Comparison of ENCODE assay signal across 21 cellular contexts in genomic region chr21:46191686-46192575, GRCh38. TPM values are rescaled to one million over a fixed set of nuclear protein-coding genes. Genes with fewer than 3 reads are reported as not detected.
DNase-seq lines count a peak whose midpoint lies in the region; ATAC-seq, FAIRE-seq and TF ChIP-seq lines count a peak whose summit lies in the region.
"Had no signal": no experiment of that assay in that cellular context is flagged by ENCODE, and none has a peak within 500 bp of the region (broad histone marks: within the 10 kb centered on the region; RNA-seq: fewer than 3 reads in every experiment).

No MANE protein-coding gene starts in this region.

- no peak overlapping the region for H3K4me3 Mint-ChIP-seq in activated naive CD8-positive, alpha-beta T cell treated with anti-CD3 and anti-CD28 coated beads, Interleukin-2, amount 50 U/mL, for 24 hours
- H3K4me3 Mint-ChIP-seq: B cell; dendritic cell treated with granulocyte-macrophage colony-stimulating factor and Interleukin-4, amounts not matched to agents 40 ng/mL and 50 ng/mL, for 4 days; naive thymus-derived CD4-positive, alpha-beta T cell had no signal

- 0 out of 2 replicates have a peak overlapping the region, but pooled peaks have one; percentile 8 for H3K4me2 ChIP-seq in SK-N-SH
- no peak overlapping the region for H3K4me2 ChIP-seq in K562 (ENCODE audit: insufficient read depth, low read length)
- H3K4me2 ChIP-seq in mesenchymal stem cell (ENCODE audit: low read length, poor library complexity, severe bottlenecking), result no peak overlapping the region
- H3K4me2 ChIP-seq: smooth muscle cell had no signal

- H3K27me3 Mint-ChIP-seq in activated naive CD8-positive, alpha-beta T cell treated with anti-CD3 and anti-CD28 coated beads, Interleukin-2, amount 50 U/mL, for 24 hours, result no peaks in the 10 kb centered on the region
- H3K27me3 Mint-ChIP-seq: B cell; dendritic cell treated with granulocyte-macrophage colony-stimulating factor and Interleukin-4, amounts not matched to agents 40 ng/mL and 50 ng/mL, for 4 days; naive thymus-derived CD4-positive, alpha-beta T cell had no signal

- no peak overlapping the region for H2BK5ac ChIP-seq in mesenchymal stem cell (ENCODE audit: low read depth, low read length, poor library complexity, severe bottlenecking)

- H3K79me2 ChIP-seq in SK-N-SH (ENCODE audit: insufficient read depth) (no peaks in the 10 kb centered on the region), K562 (ENCODE audit: control insufficient read depth, insufficient read depth, low read length) (no peaks in the 10 kb centered on the region)

- POLR2A ChIA-PET in SK-N-SH (lab: Yijun Ruan, JAX) (no interaction called here), K562 (lab: Yijun Ruan, JAX) (interaction anchor here (0.5 to 0.7 kb wide), 2 partner anchors 24 to 61 kb away, joined by 3 read pairs; no protein-coding TSS in a partner anchor)

- DNase-seq in SK-N-SH (no peak), K562 (ENCODE audit: extremely low read depth in 1 of 4, low spot score in 3 of 4) (no peak), mesenchymal stem cell (no peak), substantia nigra (lab: John Stamatoyannopoulos, UW) (no peak), NCI-H446 (lab: John Stamatoyannopoulos, UW) (no peak)
- DNase-seq in activated naive CD8-positive, alpha-beta T cell treated with anti-CD3 and anti-CD28 coated beads, Interleukin-2, amount 50 U/mL, for 24 hours, result no peak
- DNase-seq: mesendoderm; naive thymus-derived CD4-positive, alpha-beta T cell; NCI-H2107; NCI-H510A; NK-92 treated with Interleukin-12 subunit alpha and Interleukin-12 subunit beta, amount 100 ng/mL, for 24 hours; stimulated activated CD4-positive, alpha-beta T cell treated with anti-CD3 and anti-CD28 coated beads, Interleukin-2, amount 100 ng/mL, for 48 hours; stimulated activated naive CD8-positive, alpha-beta T cell treated with anti-CD3 and anti-CD28 coated beads, Interleukin-15, Interleukin-2, amounts not matched to agents 100 U/mL and 50 U/mL, for 24 hours had no signal

- no peak overlapping the region for H3K23ac ChIP-seq in mesenchymal stem cell (ENCODE audit: low read length in 2 of 2)

- H4K8ac ChIP-seq in mesenchymal stem cell (ENCODE audit: low read length), result no peak overlapping the region

- H3K79me1 ChIP-seq in mesenchymal stem cell (replicated peaks; ENCODE audit: low read length, poor library complexity, severe bottlenecking), result peaks cover 21% of the 10 kb centered on the region

- no peak overlapping the region for H2BK15ac ChIP-seq in mesenchymal stem cell (ENCODE audit: low read depth, poor library complexity, severe bottlenecking)

- CTCF ChIA-PET in SK-N-SH (lab: Yijun Ruan, JAX), result interaction anchor here (1.4 to 3.5 kb wide), 2 partner anchors 39 to 48 kb away, joined by 4 to 14 read pairs; no protein-coding TSS in a partner anchor
- CTCF ChIA-PET in K562 (lab: Yijun Ruan, JAX; ENCODE audit: low intra/inter-chr PET ratio), result no interaction called here

- WGBS in SK-N-SH (ENCODE audit: low lambda C conversion rate), result 98% methylated on average over 16 of the region's 20 CpGs
- 91% methylated on average over 19 of the region's 20 CpGs for WGBS in K562 (ENCODE audit: insufficient coverage, low coverage, missing lambda C conversion rate)
- WGBS in mesenchymal stem cell, result 97% methylated on average over 20 of the region's 20 CpGs

- H3K9me1 ChIP-seq in K562 (ENCODE audit: control insufficient read depth, insufficient read depth, low read length), result no peaks in the 10 kb centered on the region

- peak overlapping the region; percentile 5 for H4K91ac ChIP-seq in mesenchymal stem cell (ENCODE audit: low read length)

- no peak overlapping the region for H3K4me3 ChIP-seq in SK-N-SH (ENCODE audit: low read depth in 2 of 2, low read length in 1 of 2)
- no peak overlapping the region for H3K4me3 ChIP-seq in K562
- no peak overlapping the region for H3K4me3 ChIP-seq in mesenchymal stem cell (ENCODE audit: insufficient read depth in 1 of 2, low read depth in 1 of 2, low read length in 2 of 2)
- H3K4me3 ChIP-seq: breast epithelium, HAP-1, smooth muscle cell had no signal

- H3K36me3 ChIP-seq in SK-N-SH (replicated peaks in 1 of 2; ENCODE audit: control insufficient read depth in 1 of 2, insufficient read depth in 2 of 2, low read length in 1 of 2), result peaks cover 1 to 31% of the 10 kb centered on the region in 2 experiments
- H3K36me3 ChIP-seq in K562 (ENCODE audit: control insufficient read depth, insufficient read depth, low read length), result peaks cover 91% of the 10 kb centered on the region; the same call in 2 of the 3 replicates
- H3K36me3 ChIP-seq in mesenchymal stem cell (ENCODE audit: control insufficient read depth in 1 of 2, insufficient read depth in 2 of 2, low read depth in 1 of 2, low read length in 2 of 2), result peaks cover 77 to 93% of the 10 kb centered on the region in 2 experiments
- H3K36me3 ChIP-seq: breast epithelium had no signal

- H3K14ac ChIP-seq in mesenchymal stem cell (ENCODE audit: low read length in 2 of 2), result peak overlapping the region in 1 of 2 experiments; percentile 78

- H3K36me3 Mint-ChIP-seq in activated naive CD8-positive, alpha-beta T cell treated with anti-CD3 and anti-CD28 coated beads, Interleukin-2, amount 50 U/mL, for 24 hours (ENCODE audit: low read depth), result peaks cover 2% of the 10 kb centered on the region

- H3K4me1 Mint-ChIP-seq in activated naive CD8-positive, alpha-beta T cell treated with anti-CD3 and anti-CD28 coated beads, Interleukin-2, amount 50 U/mL, for 24 hours, result no peaks in the 10 kb centered on the region
- H3K4me1 Mint-ChIP-seq: B cell; naive thymus-derived CD4-positive, alpha-beta T cell had no signal

- no peak overlapping the region for H2AK5ac ChIP-seq in mesenchymal stem cell (ENCODE audit: low read length, severe bottlenecking)

- no peak for TF ChIP-seq CTCF in SK-N-SH (IDR thresholded peaks at IDR 0.05)
- no peak for TF ChIP-seq CTCF in K562 (IDR thresholded peaks at IDR 0.05 in 2 of 3, conservative IDR thresholded peaks at IDR 0.05 in 1 of 3; ENCODE audit: insufficient read depth in 2 of 3, low read depth in 1 of 3, low read length in 3 of 3)

- H2BK120ac ChIP-seq in mesenchymal stem cell (ENCODE audit: low read depth, low read length), result no peak overlapping the region

- peak overlapping the region in 1 of 2 experiments; percentile 26 for H3K4ac ChIP-seq in mesenchymal stem cell (ENCODE audit: low read depth in 1 of 2, low read length in 2 of 2)

- H3K4me1 ChIP-seq in SK-N-SH (ENCODE audit: control insufficient read depth in 1 of 2, insufficient read depth in 2 of 2, low read depth in 1 of 2, low read length in 1 of 2) (peaks cover 20 to 50% of the 10 kb centered on the region in 2 experiments), K562 (replicated peaks in 1 of 2; ENCODE audit: control insufficient read depth in 2 of 2, insufficient read depth in 2 of 2, low read length in 2 of 2) (peaks cover 31 to 46% of the 10 kb centered on the region in 2 experiments), mesenchymal stem cell (ENCODE audit: control insufficient read depth, insufficient read depth, low read depth, low read length) (peaks cover 30% of the 10 kb centered on the region)

- H3K9ac ChIP-seq in SK-N-SH, result no peak overlapping the region
- H3K9ac ChIP-seq in K562 (ENCODE audit: insufficient read depth in 1 of 2, low read depth in 2 of 2, low read length in 2 of 2), result peak overlapping the region in 1 of 2 experiments; percentile 64; a peak in 1 of 4 replicates
- no peak overlapping the region for H3K9ac ChIP-seq in mesenchymal stem cell (ENCODE audit: low read length)

- no peak for TF ChIP-seq POLR2A in K562 (conservative IDR thresholded peaks at IDR 0.05)

- H2BK12ac ChIP-seq in mesenchymal stem cell (ENCODE audit: low read length in 2 of 2), result no peak overlapping the region

- H3K27ac ChIP-seq in SK-N-SH (ENCODE audit: low read depth in 2 of 2, low read length in 1 of 2) (no peak overlapping the region), K562 (ENCODE audit: extremely low read depth, low read depth, low read length) (no peak overlapping the region), mesenchymal stem cell (ENCODE audit: low read length, poor library complexity, severe bottlenecking) (no peak overlapping the region), substantia nigra (ENCODE audit: low read depth, low read length, poor library complexity, severe bottlenecking) (peak overlapping the region; percentile 95)
- H3K27ac ChIP-seq: 22Rv1 had no signal

- H3F3A ChIP-seq in SK-N-SH (replicated peaks; ENCODE audit: insufficient read depth), result peaks cover 10% of the 10 kb centered on the region

- intact Hi-C loops in K562 (cut with micrococcal nuclease), result no loop called here

- H3K9me2 ChIP-seq in SK-N-SH, result no peaks in the 10 kb centered on the region

- TF ChIP-seq RAD21 in SK-N-SH (IDR thresholded peaks at IDR 0.05; ENCODE audit: low read length) (no peak), K562 (CRISPR knock-in tag; conservative IDR thresholded peaks at IDR 0.05 in 1 of 2, IDR thresholded peaks at IDR 0.05 in 1 of 2) (no peak)

- H3K9me3 ChIP-seq in SK-N-SH (no peaks in the 10 kb centered on the region), K562 (replicated peaks; ENCODE audit: control insufficient read depth, insufficient read depth, low read depth, low read length) (no peaks in the 10 kb centered on the region), mesenchymal stem cell (ENCODE audit: control insufficient read depth, low read length) (no peaks in the 10 kb centered on the region)
- H3K9me3 ChIP-seq: breast epithelium, HAP-1 had no signal

- TF ChIP-seq EP300 in SK-N-SH (IDR thresholded peaks at IDR 0.05; ENCODE audit: borderline replicate concordance in 1 of 2, low read depth in 1 of 2, low read length in 1 of 2), result no peak
- no peak for TF ChIP-seq EP300 in K562 (IDR thresholded peaks at IDR 0.05; ENCODE audit: low read length)

- no peaks in the 10 kb centered on the region for H3K9me3 Mint-ChIP-seq in activated naive CD8-positive, alpha-beta T cell treated with anti-CD3 and anti-CD28 coated beads, Interleukin-2, amount 50 U/mL, for 24 hours
- H3K9me3 Mint-ChIP-seq: dendritic cell treated with granulocyte-macrophage colony-stimulating factor and Interleukin-4, amounts not matched to agents 40 ng/mL and 50 ng/mL, for 4 days had no signal

- FAIRE-seq in K562 (lab: Jason Lieb, UNC), result no peak

- H4K20me1 ChIP-seq in SK-N-SH (ENCODE audit: insufficient read depth) (no peaks in the 10 kb centered on the region), K562 (replicated peaks; ENCODE audit: control insufficient read depth, insufficient read depth, low read length) (no peaks in the 10 kb centered on the region)

- ATAC-seq in SK-N-SH treated with all-trans-retinoic acid at 6 μM for 48 hours (no peak), K562 (no peak), GM21526 (IDR thresholded peaks at IDR 0.05; ENCODE audit: low FRiP score, unreplicated experiment) (no peak)
- ATAC-seq in activated naive CD8-positive, alpha-beta T cell treated with anti-CD3 and anti-CD28 coated beads, Interleukin-2, amount 50 U/mL, for 24 hours, result no peak
- ATAC-seq: naive thymus-derived CD4-positive, alpha-beta T cell; stimulated activated naive CD8-positive, alpha-beta T cell treated with anti-CD3 and anti-CD28 coated beads, Interleukin-15, Interleukin-2, amounts not matched to agents 100 U/mL and 50 U/mL, for 24 hours had no signal

- peak overlapping the region in 1 of 2 experiments; percentile 75 for H3K18ac ChIP-seq in mesenchymal stem cell (ENCODE audit: low read depth in 1 of 2, low read length in 2 of 2)

- no peaks in the 10 kb centered on the region for H3K27me3 ChIP-seq in SK-N-SH (ENCODE audit: insufficient read depth)
- H3K27me3 ChIP-seq in K562 (ENCODE audit: control insufficient read depth in 2 of 2, insufficient read depth in 2 of 2, low read length in 2 of 2), result no peaks in the 10 kb centered on the region
- H3K27me3 ChIP-seq in mesenchymal stem cell (ENCODE audit: control insufficient read depth in 1 of 2, insufficient read depth in 1 of 2, low read length in 2 of 2), result no peaks in the 10 kb centered on the region
- H3K27me3 ChIP-seq: breast epithelium had no signal

- H3K27ac Mint-ChIP-seq in activated naive CD8-positive, alpha-beta T cell treated with anti-CD3 and anti-CD28 coated beads, Interleukin-2, amount 50 U/mL, for 24 hours, result no peak overlapping the region
- H3K27ac Mint-ChIP-seq: B cell; dendritic cell treated with granulocyte-macrophage colony-stimulating factor and Interleukin-4, amounts not matched to agents 40 ng/mL and 50 ng/mL, for 4 days had no signal

- in situ Hi-C loops in K562 (cut with MboI), result no loop called here

- no peak overlapping the region for H2AFZ ChIP-seq in SK-N-SH (ENCODE audit: low read depth)
- H2AFZ ChIP-seq in K562 (ENCODE audit: low read depth, low read length), result no peak overlapping the region
- H2AFZ ChIP-seq in mesenchymal stem cell (ENCODE audit: low read depth, low read length), result no peak overlapping the region

- BruUV-seq in K562 (replicated peaks; lab: Mats Ljungman, UMichigan), result no TSS peak

RNA-seq across cellular contexts. Expression of gene SPATC1L, which starts 7.7 kb away (rescaled TPM):
- 4.8 and 8.3 TPM in 2 replicates for polyA plus RNA-seq in SK-N-SH (2012; rRNA removed)
- polyA plus RNA-seq in SK-N-SH (2012; cell fraction: cytosol; rRNA removed), result 3.5 and 5.9 TPM in 2 replicates
- polyA plus RNA-seq in SK-N-SH (2012; cell fraction: nucleus; rRNA removed), result 11.3 and 15.7 TPM in 2 replicates
- total RNA-seq in K562 (2011; cell fraction: chromatin; rRNA removed; ENCODE audit: low replicate concordance), result 20.1 and 44.2 TPM in 2 replicates
- total RNA-seq in K562 (2011; cell fraction: nucleolus; rRNA removed), result 39.1 and 40.0 TPM in 2 replicates
- total RNA-seq in K562 (2011; cell fraction: nucleoplasm; rRNA removed), result 28.1 and 28.7 TPM in 2 replicates
- total RNA-seq in K562 (2014; rRNA removed), result 63.7 and 104 TPM in 2 replicates
- total RNA-seq in K562 (2014; rRNA removed; fragmentation: Illumina TruSeq; extraction: Trizol), result 10.4 and 12.6 TPM in 2 replicates
- total RNA-seq in K562 (2015; rRNA removed; fragmentation: Illumina TruSeq; extraction: Trizol), result 29.7 and 31.9 TPM in 2 replicates
- 118 and 121 TPM in 2 replicates for total RNA-seq in K562 (2021)
- 6.7 and 23.0 TPM in 2 replicates for polyA plus RNA-seq in K562 (2011; rRNA removed)
- polyA plus RNA-seq in K562 (2011; cell fraction: cytosol; rRNA removed), result 22.2 and 53.4 TPM in 2 replicates
- 41.7 and 48.0 TPM in 2 replicates for polyA plus RNA-seq in K562 (2011; cell fraction: nucleus; rRNA removed)
- 94.4 and 104 TPM in 2 replicates for polyA plus RNA-seq in K562 (2012)
- 38.3 and 84.8 TPM in 2 replicates for polyA plus RNA-seq in K562 (2014; fragmentation: Illumina TruSeq; extraction: Trizol)
- polyA plus RNA-seq in K562 (2014; fragmentation: Nextera tagmentation; extraction: Ambion mirVana), result under 1 TPM in 1 of 2 experiments, not detected in 1; 0.14 TPM
- 40.6 and 50.4 TPM in 2 replicates for polyA plus RNA-seq in K562 (2014; rRNA removed)
- 4.8 and 6.1 TPM in 2 replicates for polyA minus RNA-seq in K562 (2011; rRNA and poly(A)+ RNA removed)
- 45.0 and 94.2 TPM in 2 replicates for polyA minus RNA-seq in K562 (2011; cell fraction: cytosol; rRNA and poly(A)+ RNA removed)
- polyA minus RNA-seq in K562 (2011; cell fraction: nucleus; rRNA and poly(A)+ RNA removed), result 10.6 and 16.9 TPM in 2 replicates
- polyA plus RNA-seq in mesenchymal stem cell (2013, experiment 1 of 2), result 39.1 TPM
- 40.8 TPM for polyA plus RNA-seq in mesenchymal stem cell (2013, experiment 2 of 2)

RNA-seq across cellular contexts. Expression of gene FTCD, which starts 36.6 kb away (rescaled TPM):
- polyA plus RNA-seq in SK-N-SH (2012; rRNA removed), result 0.33 and 0.37 TPM in 2 replicates
- 0.05 TPM in 1 of 2 replicates, not detected in the other for polyA plus RNA-seq in SK-N-SH (2012; cell fraction: cytosol; rRNA removed)
- polyA plus RNA-seq in SK-N-SH (2012; cell fraction: nucleus; rRNA removed), result 3.3 and 3.4 TPM in 2 replicates
- 5.4 and 12.8 TPM in 2 replicates for total RNA-seq in K562 (2011; cell fraction: chromatin; rRNA removed; ENCODE audit: low replicate concordance)
- 7.2 and 7.5 TPM in 2 replicates for total RNA-seq in K562 (2011; cell fraction: nucleolus; rRNA removed)
- total RNA-seq in K562 (2011; cell fraction: nucleoplasm; rRNA removed), result 3.4 and 5.4 TPM in 2 replicates
- total RNA-seq in K562 (2014; rRNA removed), result not detected in 2 replicates
- not detected in 2 replicates for total RNA-seq in K562 (2014; rRNA removed; fragmentation: Illumina TruSeq; extraction: Trizol)
- total RNA-seq in K562 (2015; rRNA removed; fragmentation: Illumina TruSeq; extraction: Trizol), result 0.08 and 0.25 TPM in 2 replicates
- total RNA-seq in K562 (2021), result 0.74 and 1.1 TPM in 2 replicates
- 0.11 and 0.41 TPM in 2 replicates for polyA plus RNA-seq in K562 (2011; rRNA removed)
- polyA plus RNA-seq in K562 (2011; cell fraction: cytosol; rRNA removed), result 0.19 and 0.69 TPM in 2 replicates
- polyA plus RNA-seq in K562 (2011; cell fraction: nucleus; rRNA removed), result 2.6 and 3.7 TPM in 2 replicates
- 1.5 and 3.0 TPM in 2 replicates for polyA plus RNA-seq in K562 (2012)
- polyA plus RNA-seq in K562 (2014; fragmentation: Illumina TruSeq; extraction: Trizol), result not detected in 2 replicates
- polyA plus RNA-seq in K562 (2014; fragmentation: Nextera tagmentation; extraction: Ambion mirVana), result not detected
- polyA plus RNA-seq in K562 (2014; rRNA removed), result 0.50 and 1.6 TPM in 2 replicates
- polyA minus RNA-seq in K562 (2011; rRNA and poly(A)+ RNA removed), result 0.49 TPM in 1 of 2 replicates, not detected in the other
- not detected in 2 replicates for polyA minus RNA-seq in K562 (2011; cell fraction: cytosol; rRNA and poly(A)+ RNA removed)
- 0.54 and 0.56 TPM in 2 replicates for polyA minus RNA-seq in K562 (2011; cell fraction: nucleus; rRNA and poly(A)+ RNA removed)
- 1.5 TPM for polyA plus RNA-seq in mesenchymal stem cell (2013, experiment 1 of 2)
- 1.8 TPM for polyA plus RNA-seq in mesenchymal stem cell (2013, experiment 2 of 2)
- polyA plus RNA-seq: naive thymus-derived CD4-positive, alpha-beta T cell had no signal

RNA-seq across cellular contexts. Expression of gene LSS, which starts 36.6 kb away (rescaled TPM):
- polyA plus RNA-seq in SK-N-SH (2012; rRNA removed) (38.7 and 41.8 TPM in 2 replicates), K562 (2011; rRNA removed) (81.3 and 221 TPM in 2 replicates), K562 (2014; fragmentation: Illumina TruSeq; extraction: Trizol) (37.4 and 43.3 TPM in 2 replicates), K562 (2014; fragmentation: Nextera tagmentation; extraction: Ambion mirVana) (1 to 10 TPM; 2.2 to 2.7 TPM), K562 (2014; rRNA removed) (58.2 and 80.7 TPM in 2 replicates)
- 14.4 and 23.1 TPM in 2 replicates for polyA plus RNA-seq in SK-N-SH (2012; cell fraction: cytosol; rRNA removed)
- 110 and 119 TPM in 2 replicates for polyA plus RNA-seq in SK-N-SH (2012; cell fraction: nucleus; rRNA removed)
- 322 and 719 TPM in 2 replicates for total RNA-seq in K562 (2011; cell fraction: chromatin; rRNA removed; ENCODE audit: low replicate concordance)
- total RNA-seq in K562 (2011; cell fraction: nucleolus; rRNA removed), result 292 and 343 TPM in 2 replicates
- total RNA-seq in K562 (2011; cell fraction: nucleoplasm; rRNA removed), result 326 and 359 TPM in 2 replicates
- total RNA-seq in K562 (2014; rRNA removed) (56.4 and 67.6 TPM in 2 replicates), K562 (2014; rRNA removed; fragmentation: Illumina TruSeq; extraction: Trizol) (10.6 and 15.1 TPM in 2 replicates), K562 (2015; rRNA removed; fragmentation: Illumina TruSeq; extraction: Trizol) (29.6 and 29.8 TPM in 2 replicates), K562 (2021) (87.9 and 89.5 TPM in 2 replicates)
- 98.8 and 159 TPM in 2 replicates for polyA plus RNA-seq in K562 (2011; cell fraction: cytosol; rRNA removed)
- polyA plus RNA-seq in K562 (2011; cell fraction: nucleus; rRNA removed), result 739 and 1,169 TPM in 2 replicates
- 51.7 and 64.9 TPM in 2 replicates for polyA plus RNA-seq in K562 (2012)
- 117 and 159 TPM in 2 replicates for polyA minus RNA-seq in K562 (2011; rRNA and poly(A)+ RNA removed)
- 32.4 and 62.6 TPM in 2 replicates for polyA minus RNA-seq in K562 (2011; cell fraction: cytosol; rRNA and poly(A)+ RNA removed)
- 91.6 and 197 TPM in 2 replicates for polyA minus RNA-seq in K562 (2011; cell fraction: nucleus; rRNA and poly(A)+ RNA removed)
- 120 TPM for polyA plus RNA-seq in mesenchymal stem cell (2013, experiment 1 of 2)
- 119 TPM for polyA plus RNA-seq in mesenchymal stem cell (2013, experiment 2 of 2)
